In the genomic region with DNA sequence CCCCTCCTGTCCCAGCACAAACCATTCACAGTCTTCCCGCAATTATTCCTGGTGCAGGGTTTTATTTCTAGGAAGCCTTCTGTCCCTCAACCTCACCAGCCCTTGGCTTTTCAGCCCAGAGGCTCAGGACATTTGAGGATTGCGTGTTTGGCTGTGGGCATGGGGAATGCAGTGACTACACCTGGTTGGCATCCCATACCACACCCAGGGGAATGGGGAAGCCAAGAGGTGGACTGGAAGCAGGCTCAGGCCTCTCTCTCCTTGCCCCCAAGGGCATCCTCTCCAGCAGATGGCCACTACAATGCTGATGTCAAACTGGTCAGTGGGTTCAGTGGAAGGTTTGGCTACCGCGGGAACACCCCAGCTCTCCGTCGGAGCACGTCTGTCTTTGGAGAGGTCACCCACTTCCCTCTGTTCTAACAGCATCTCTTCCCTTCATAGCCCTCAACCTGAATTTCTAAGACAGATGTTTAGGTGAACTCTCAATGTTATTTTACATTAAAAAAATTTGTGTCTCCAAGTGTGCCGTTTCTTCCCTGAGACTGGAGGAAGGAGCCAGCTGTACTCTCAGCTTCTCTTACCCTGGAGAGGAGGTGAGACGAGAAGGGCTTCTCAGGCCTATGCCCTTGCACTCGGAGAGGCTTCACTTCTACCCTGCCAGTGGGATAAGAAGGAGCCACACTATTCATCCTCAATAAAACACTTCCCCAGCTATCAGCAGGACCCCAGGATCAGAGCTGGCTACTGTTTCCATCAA, we compare ENCODE assay signal across 11 cellular contexts. TPM values are rescaled to one million over a fixed set of nuclear protein-coding genes. Genes with fewer than 3 reads are reported as not detected.
DNase-seq lines count a peak whose midpoint lies in the region; ATAC-seq and TF ChIP-seq lines count a peak whose summit lies in the region.
"Had no signal": no experiment of that assay in that cellular context is flagged by ENCODE, and none has a peak within 500 bp of the region (broad histone marks: within the 10 kb centered on the region; RNA-seq: fewer than 3 reads in every experiment).

No MANE protein-coding gene starts in this region.

- CTCF ChIA-PET in MCF 10A (lab: Yijun Ruan, JAX) = interaction anchor here (0.6 to 4.0 kb wide), 3 partner anchors 13 to 1641 kb away, joined by 3 to 35 read pairs (median 3); no protein-coding TSS in a partner anchor

- no peak overlapping the region for H3K27ac ChIP-seq in CD4-positive, CD25-positive, alpha-beta regulatory T cell (ENCODE audit: insufficient read depth, low read length, poor library complexity, severe bottlenecking)
- no peak overlapping the region for H3K27ac ChIP-seq in mesendoderm (ENCODE audit: low read depth, low read length)
- H3K27ac ChIP-seq: right atrium auricular region had no signal

- no peak overlapping the region for H3K18ac ChIP-seq in mesendoderm (ENCODE audit: low read length)

- TF ChIP-seq EP300 in Ishikawa (IDR thresholded peaks at IDR 0.05; ENCODE audit: borderline replicate concordance) = no peak

- H3K4me3 Mint-ChIP-seq in CD4-positive, CD25-positive, alpha-beta regulatory T cell = no peak overlapping the region
- peak overlapping the region; percentile 51 for H3K4me3 Mint-ChIP-seq in MCF 10A (ENCODE audit: unreplicated experiment)

- H3K4me1 Mint-ChIP-seq in CD4-positive, CD25-positive, alpha-beta regulatory T cell = no peaks in the 10 kb centered on the region
- peaks cover 34% of the 10 kb centered on the region for H3K4me1 Mint-ChIP-seq in MCF 10A (ENCODE audit: insufficient read depth, unreplicated experiment)

- no peak overlapping the region for H4K8ac ChIP-seq in mesendoderm (ENCODE audit: low read depth, low read length)

- POLR2A ChIA-PET in MCF 10A (lab: Yijun Ruan, JAX) = interaction anchor here (0.5 to 3.1 kb wide), 9 partner anchors 10 to 501 kb away, joined by 3 to 23 read pairs (median 4); a partner anchor contains a TSS

- H3K27me3 ChIP-seq in CD4-positive, CD25-positive, alpha-beta regulatory T cell (ENCODE audit: control insufficient read depth, insufficient read depth, low read length) = no peaks in the 10 kb centered on the region
- no peaks in the 10 kb centered on the region for H3K27me3 ChIP-seq in mesendoderm (ENCODE audit: insufficient read depth, low read length, poor library complexity)
- H3K27me3 ChIP-seq: BE2C, right atrium auricular region had no signal

- H2BK120ac ChIP-seq in mesendoderm (ENCODE audit: low read depth, low read length) = no peak overlapping the region

- no peak overlapping the region for H3K9ac ChIP-seq in mesendoderm (ENCODE audit: low read length)

- no peak overlapping the region for H3K4ac ChIP-seq in mesendoderm (ENCODE audit: low read depth, low read length)

- no peaks in the 10 kb centered on the region for H3K9me3 Mint-ChIP-seq in CD4-positive, CD25-positive, alpha-beta regulatory T cell
- no peaks in the 10 kb centered on the region for H3K9me3 Mint-ChIP-seq in MCF 10A (ENCODE audit: unreplicated experiment)

- DNase-seq in CD4-positive, CD25-positive, alpha-beta regulatory T cell = no peak
- DNase-seq in MCF 10A (ENCODE audit: unreplicated experiment) = peak; percentile 87
- DNase-seq in mesendoderm = peak; percentile 44
- DNase-seq in activated CD4-positive, alpha-beta T cell treated with anti-CD3 and anti-CD28 coated beads, Interleukin-2, amount 50 U/mL, for 1 hour = no peak
- no peak for DNase-seq in NCI-H2196 (lab: John Stamatoyannopoulos, UW; ENCODE audit: unreplicated experiment)
- DNase-seq in activated CD4-positive, CD25-positive, alpha-beta regulatory T cell treated with anti-CD3 and anti-CD28 coated beads, Interleukin-2, amount 50 U/mL, for 72 hours = no peak
- DNase-seq: stimulated activated naive CD4-positive, alpha-beta T cell treated with Interleukin-2 at 50 U/mL for 16 hours had no signal

- no peaks in the 10 kb centered on the region for H3K9me3 ChIP-seq in CD4-positive, CD25-positive, alpha-beta regulatory T cell (ENCODE audit: control insufficient read depth in 2 of 2, low read length in 2 of 2)
- H3K9me3 ChIP-seq: BE2C, right atrium auricular region had no signal

- no peak overlapping the region for H2AK5ac ChIP-seq in mesendoderm (ENCODE audit: low read length)

- H3K79me1 ChIP-seq in mesendoderm (ENCODE audit: low read length) = no peaks in the 10 kb centered on the region

- no peak for ATAC-seq in CD4-positive, CD25-positive, alpha-beta regulatory T cell (ENCODE audit: low read depth in 2 of 2)
- ATAC-seq in GM18870 (IDR thresholded peaks at IDR 0.05; ENCODE audit: unreplicated experiment) = no peak

- H4K5ac ChIP-seq in mesendoderm (ENCODE audit: low read length) = no peak overlapping the region

- H3K23ac ChIP-seq in mesendoderm (ENCODE audit: low read length) = no peak overlapping the region

- no peak overlapping the region for H2BK5ac ChIP-seq in mesendoderm (ENCODE audit: low read length)

- no peak overlapping the region for H3K4me3 ChIP-seq in CD4-positive, CD25-positive, alpha-beta regulatory T cell (ENCODE audit: low read depth, low read length)
- H3K4me3 ChIP-seq in mesendoderm (ENCODE audit: low read length) = no peak overlapping the region
- H3K4me3 ChIP-seq: right atrium auricular region had no signal

- H3K4me2 ChIP-seq in mesendoderm (ENCODE audit: low read length) = no peak overlapping the region

- H3K79me2 ChIP-seq in mesendoderm (ENCODE audit: control insufficient read depth, insufficient read depth, low read length) = no peaks in the 10 kb centered on the region

- WGBS in mesendoderm (ENCODE audit: extremely low coverage, insufficient coverage, low lambda C conversion rate) = no CpG with 5 or more reads among the region's 10 CpGs

- TF ChIP-seq RAD21 in Ishikawa (IDR thresholded peaks at IDR 0.05; ENCODE audit: low read depth) = no peak

- H3K56ac ChIP-seq in mesendoderm (ENCODE audit: low read length) = no peak overlapping the region

- H3K36me3 Mint-ChIP-seq in CD4-positive, CD25-positive, alpha-beta regulatory T cell = peaks cover 28% of the 10 kb centered on the region
- peaks cover 69% of the 10 kb centered on the region for H3K36me3 Mint-ChIP-seq in MCF 10A (ENCODE audit: insufficient read depth, unreplicated experiment)

- no peak overlapping the region for H2BK15ac ChIP-seq in mesendoderm (replicated peaks; ENCODE audit: low read depth)

- H3K4me1 ChIP-seq in CD4-positive, CD25-positive, alpha-beta regulatory T cell (ENCODE audit: control insufficient read depth, insufficient read depth, low read length, poor library complexity, severe bottlenecking) = no peaks in the 10 kb centered on the region
- H3K4me1 ChIP-seq in mesendoderm (ENCODE audit: control insufficient read depth, low read depth, low read length) = no peaks in the 10 kb centered on the region
- H3K4me1 ChIP-seq: BE2C, right atrium auricular region had no signal

- H3K36me3 ChIP-seq in CD4-positive, CD25-positive, alpha-beta regulatory T cell (ENCODE audit: control insufficient read depth, insufficient read depth, low read length) = peaks cover 25% of the 10 kb centered on the region
- H3K36me3 ChIP-seq in mesendoderm (ENCODE audit: control insufficient read depth, insufficient read depth, low read length) = peaks cover 5% of the 10 kb centered on the region

- no peak for TF ChIP-seq CTCF in MCF 10A (IDR thresholded peaks at IDR 0.05; ENCODE audit: unreplicated experiment)

- no TSS peak for BruUV-seq in MCF 10A (replicated peaks; lab: Mats Ljungman, UMichigan)

- H3K27me3 Mint-ChIP-seq in CD4-positive, CD25-positive, alpha-beta regulatory T cell = no peaks in the 10 kb centered on the region
- no peaks in the 10 kb centered on the region for H3K27me3 Mint-ChIP-seq in MCF 10A (ENCODE audit: insufficient read depth, unreplicated experiment)

- intact Hi-C loops in MCF 10A (cut with micrococcal nuclease) = loop anchor here (1.0 kb wide), 1 partner anchor 97 kb away; a partner anchor contains a TSS

- H3K27ac Mint-ChIP-seq in CD4-positive, CD25-positive, alpha-beta regulatory T cell = peak overlapping the region in 2 of 3 donors; percentile 49 to 67
- peak overlapping the region; percentile 88 for H3K27ac Mint-ChIP-seq in MCF 10A (ENCODE audit: low read depth, unreplicated experiment)

TF ChIP-seq in Ishikawa, 13 proteins besides CTCF, POLR2A, EP300 and RAD21:
- no peak for TF ChIP-seq YY1 (IDR thresholded peaks at IDR 0.05; ENCODE audit: low read depth)
- no peak for TF ChIP-seq TCF12 (IDR thresholded peaks at IDR 0.05; ENCODE audit: low read depth)
- TF ChIP-seq, protein P1, sequence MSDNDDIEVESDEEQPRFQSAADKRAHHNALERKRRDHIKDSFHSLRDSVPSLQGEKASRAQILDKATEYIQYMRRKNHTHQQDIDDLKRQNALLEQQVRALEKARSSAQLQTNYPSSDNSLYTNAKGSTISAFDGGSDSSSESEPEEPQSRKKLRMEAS (IDR thresholded peaks at IDR 0.05) = 0 out of 2 replicates have a peak, but pooled peaks have one; percentile 27
- peak; percentile 94 for TF ChIP-seq TEAD4 (IDR thresholded peaks at IDR 0.05)

RNA-seq across cellular contexts. Expression of a gene that starts 35.5 kb away (rescaled TPM):
- 32.6 TPM for total RNA-seq in CD4-positive, CD25-positive, alpha-beta regulatory T cell
- polyA plus RNA-seq in CD4-positive, CD25-positive, alpha-beta regulatory T cell = 10 to 100 TPM in 2 of 4 donors, 1 to 10 TPM in 2; 7.1 to 12.1 (median 9.3) TPM
- total RNA-seq in MCF 10A (2022) = 27.9 and 39.4 TPM in 2 replicates
- polyA plus RNA-seq in mesendoderm (2013, experiment 1 of 2) = 32.2 TPM
- 31.6 TPM for polyA plus RNA-seq in mesendoderm (2013, experiment 2 of 2)

Comparison
In these comparisons a context has a peak if more than half of its experiments do, and no peak if none do; other contexts are left out.
1. DNase-seq: peak in MCF 10A (single experiment) and mesendoderm (single experiment); none in CD4-positive, CD25-positive, alpha-beta regulatory T cell (0 of 3), activated CD4-positive, alpha-beta T cell treated with anti-CD3 and anti-CD28 coated beads, Interleukin-2, amount 50 U/mL, for 1 hour (single experiment), NCI-H2196 (single experiment) and activated CD4-positive, CD25-positive, alpha-beta regulatory T cell treated with anti-CD3 and anti-CD28 coated beads, Interleukin-2, amount 50 U/mL, for 72 hours (single experiment).